Comparison of ENCODE assay signal across 8 cellular contexts in genomic region chr7:32891800-32892520, GRCh38. TPM values are rescaled to one million over a fixed set of nuclear protein-coding genes. Genes with fewer than 3 reads are reported as not detected.
A peak's percentile ranks its signal among the peaks of the same experiment; 100 is the strongest.
DNase-seq lines count a peak whose midpoint lies in the region; ATAC-seq and TF ChIP-seq lines count a peak whose summit lies in the region.

No MANE protein-coding gene starts in this region.

- TF ChIP-seq CTCF in HFFc6 (IDR thresholded peaks at IDR 0.05), result no peak
- TF ChIP-seq CTCF in omental fat pad (IDR thresholded peaks at IDR 0.05), result no peak
- no peak for TF ChIP-seq CTCF in testis (IDR thresholded peaks at IDR 0.05)

- no peaks in the 10 kb centered on the region for H3K36me3 ChIP-seq in testis (ENCODE audit: low read depth, missing control alignments)

- peaks cover 9% of the 10 kb centered on the region; the same call in 1 of the 2 replicates for H3K36me3 Mint-ChIP-seq in HFFc6 (ENCODE audit: low read depth)

- in situ Hi-C loops in SK-MEL-5 (cut with HindIII; ENCODE audit: low pct_unique_long_range_greater_than_20kb, low sequenced_read_pairs), result no loop called here

- peak overlapping the region; percentile 90 to 99 for H3K27ac ChIP-seq in testis

- H3K27me3 ChIP-seq in testis, result no peaks in the 10 kb centered on the region

- H3K4me1 ChIP-seq in testis, result peaks cover 35% of the 10 kb centered on the region

- DNase-seq in GM04504 (ENCODE audit: low read depth) (peak; percentile 90), HFFc6 (peak; percentile 91), NAMALWA (ENCODE audit: low spot score) (peak; percentile 98), SK-MEL-5 (ENCODE audit: low read depth, low spot score) (peak; percentile 99), globus pallidus (ENCODE audit: low spot score) (peak; percentile 95), omental fat pad (ENCODE audit: low spot score) (peak; percentile 91), testis (peak; percentile 96)
- DNase-seq in activated naive CD4-positive, alpha-beta T cell treated with anti-CD3 and anti-CD28 coated beads, Interleukin-2, amount 50 U/mL, for 16 hours, result peak; percentile 97

- H3K4me1 Mint-ChIP-seq in HFFc6 (ENCODE audit: low read depth), result peaks cover 51% of the 10 kb centered on the region

- no peaks in the 10 kb centered on the region for H3K9me3 ChIP-seq in testis

- ATAC-seq in omental fat pad (ENCODE audit: low FRiP score), result peak; percentile 88

- WGBS in testis, 2 donors, result 0 to 1% methylated on average over 39 to 51 of the region's 85 CpGs

- intact Hi-C loops in testis (cut with DNase I; ENCODE audit: low total_unique reads), result loop anchor here (10.0 kb wide), 1 partner anchor 53 kb away; no protein-coding TSS in a partner anchor

- H3K27me3 Mint-ChIP-seq in HFFc6 (ENCODE audit: insufficient read depth), result peaks cover 4% of the 10 kb centered on the region

- no peak for TF ChIP-seq POLR2A in testis (IDR thresholded peaks at IDR 0.05)

- H3K4me3 ChIP-seq in testis, result peak overlapping the region; percentile 80 to 98

- H3K9me3 Mint-ChIP-seq in HFFc6, result no peaks in the 10 kb centered on the region

- H3K27ac Mint-ChIP-seq in HFFc6, result peak overlapping the region; percentile 95

- H3K4me3 Mint-ChIP-seq in HFFc6, result peak overlapping the region; percentile 91

RNA-seq across cellular contexts. Expression of gene KBTBD2, which starts 0.4 kb away (rescaled TPM):
- 10 to 100 TPM; 20.8 to 24.5 (median 22.0) TPM for total RNA-seq in HFFc6 (2021; fragmentation: NEBNext Ultra II Directional; extraction: Animal tissue kit (Norgen Biotek cat#: 25700))
- 74.9 and 76.4 TPM in 2 replicates for total RNA-seq in SK-MEL-5 (2014; rRNA removed; shearing (Covaris generic))
- polyA plus RNA-seq in SK-MEL-5 (2015; cell fraction: cytosol; rRNA removed), result 41.1 and 52.8 TPM in 2 replicates
- polyA plus RNA-seq in SK-MEL-5 (2015; cell fraction: nucleus; rRNA removed), result 43.4 and 70.5 TPM in 2 replicates
- total RNA-seq in omental fat pad (10 to 100 TPM; 39.0 to 56.4 (median 50.4) TPM), testis (10 to 100 TPM; 45.8 to 48.1 TPM)
- 45.0 TPM for polyA plus RNA-seq in testis (ENCODE audit: insufficient read depth, low read depth, low replicate concordance)

Comparison
In these comparisons a context has a peak if more than half of its experiments do, and no peak if none do; other contexts are left out.
1. Peak in every context shown above with its lines: DNase-seq, ATAC-seq, H3K4me3 ChIP-seq and H3K27ac ChIP-seq.